In genomic region chr9:136693135-136693489, GRCh38 we compare ENCODE assay signal across 22 cellular contexts. TPM values are rescaled to one million over a fixed set of nuclear protein-coding genes. Genes with fewer than 3 reads are reported as not detected.
DNase-seq lines count a peak whose midpoint lies in the region; ATAC-seq, FAIRE-seq and TF ChIP-seq lines count a peak whose summit lies in the region.
"Had no signal": no experiment of that assay in that cellular context is flagged by ENCODE, and none has a peak within 500 bp of the region (broad histone marks: within the 10 kb centered on the region; RNA-seq: fewer than 3 reads in every experiment).

No MANE protein-coding gene starts in this region.

- FAIRE-seq in K562 (lab: Jason Lieb, UNC): peak; percentile 48
- FAIRE-seq in kidney (lab: Jason Lieb, UNC): no peak
- FAIRE-seq in GM19239 (lab: Jason Lieb, UNC): no peak
- FAIRE-seq: frontal cortex had no signal

- no peaks in the 10 kb centered on the region for H3K9me2 ChIP-seq in HCT116 (ENCODE audit: insufficient read depth)

- H3K36me3 ChIP-seq in HCT116 (ENCODE audit: control insufficient read depth in 1 of 2, insufficient read depth in 2 of 2, low read length in 2 of 2): no peaks in the 10 kb centered on the region
- no peaks in the 10 kb centered on the region for H3K36me3 ChIP-seq in K562 (ENCODE audit: control insufficient read depth, insufficient read depth, low read length)
- no peaks in the 10 kb centered on the region for H3K36me3 ChIP-seq in kidney (ENCODE audit: control insufficient read depth in 1 of 2, insufficient read depth in 2 of 2, low read length in 2 of 2)
- no peaks in the 10 kb centered on the region for H3K36me3 ChIP-seq in gastrocnemius medialis
- H3K36me3 ChIP-seq: ovary, sigmoid colon had no signal

- H3K9ac ChIP-seq in HCT116 (ENCODE audit: low read length) (peak overlapping the region; percentile 74), K562 (ENCODE audit: insufficient read depth in 1 of 2, low read depth in 2 of 2, low read length in 2 of 2) (peak overlapping the region in 1 of 2 experiments; percentile 15; a peak in 1 of 4 replicates), kidney (ENCODE audit: low read length in 2 of 2) (no peak overlapping the region)

- CTCF ChIA-PET in HCT116 (lab: Charles Lee) (interaction anchor here (0.6 to 1.4 kb wide), 14 partner anchors 10 to 336 kb away, joined by 3 to 11 read pairs (median 3); no protein-coding TSS in a partner anchor), K562 (lab: Yijun Ruan, JAX; ENCODE audit: low intra/inter-chr PET ratio) (no interaction called here)

- no peak for ATAC-seq in HCT116
- no peak for ATAC-seq in K562
- no peak for ATAC-seq in gastrocnemius medialis

- TF ChIP-seq POLR2A in HCT116 (IDR thresholded peaks at IDR 0.05; ENCODE audit: borderline replicate concordance, extremely low read depth, insufficient read depth, insufficient read length) (no peak), K562 (conservative IDR thresholded peaks at IDR 0.05) (no peak), gastrocnemius medialis (IDR thresholded peaks at IDR 0.05) (no peak)

- in situ Hi-C loops in K562 (cut with MboI) (no loop called here), gastrocnemius medialis (cut with MboI; ENCODE audit: low sequenced_read_pairs in 4 of 4) (no loop called here)

- RAD21 ChIA-PET in HCT116 (lab: Charles Lee; ENCODE audit: low non-redundant PET in 1 of 2, low total read pairs in 2 of 2, uncharacterized antibody in 2 of 2, unreplicated experiment in 2 of 2): interaction anchor here in 1 of 2 experiments (1.0 kb wide), 1 partner anchor 54 kb away, joined by 4 read pairs; no protein-coding TSS in a partner anchor

- intact Hi-C loops in HCT116 (cut with micrococcal nuclease) (no loop called here), K562 (cut with micrococcal nuclease) (loop anchor here (5.0 kb wide), 2 partner anchors 46 to 206 kb away; no protein-coding TSS in a partner anchor), kidney (cut with DNase I) (no loop called here), gastrocnemius medialis (cut with DNase I; ENCODE audit: low total_unique reads) (loop anchor here (1.0 to 5.0 kb wide), 3 partner anchors 51 to 208 kb away; no protein-coding TSS in a partner anchor)

- peak overlapping the region; percentile 98 for H3K4me2 ChIP-seq in HCT116 (ENCODE audit: low read length)
- no peak overlapping the region for H3K4me2 ChIP-seq in K562 (ENCODE audit: insufficient read depth, low read length)

- no peaks in the 10 kb centered on the region for H3K9me1 ChIP-seq in K562 (ENCODE audit: control insufficient read depth, insufficient read depth, low read length)

- H3K27ac ChIP-seq in HCT116 (ENCODE audit: low read depth, low read length) (peak overlapping the region; percentile 92), K562 (ENCODE audit: extremely low read depth, low read depth, low read length) (no peak overlapping the region), kidney (ENCODE audit: low read depth in 2 of 2, low read length in 2 of 2) (peak overlapping the region; percentile 57 to 80), gastrocnemius medialis (peak overlapping the region in 3 of 4 donors; percentile 20 to 43 (median 37))
- H3K27ac ChIP-seq: ovary, sigmoid colon had no signal

- DNase-seq in HCT116 (ENCODE audit: low read depth, low spot score) (no peak), K562 (ENCODE audit: extremely low read depth in 1 of 4, low spot score in 3 of 4) (no peak), kidney (no peak), gastrocnemius medialis (no peak), RPMI8226 (no peak), COLO668 (lab: John Stamatoyannopoulos, UW; ENCODE audit: unreplicated experiment) (no peak), GM19239 (ENCODE audit: insufficient read length, low spot score) (no peak), T-helper 2 cell (no peak)
- DNase-seq: activated CD4-positive, CD25-positive, alpha-beta regulatory T cell treated with anti-CD3 and anti-CD28 coated beads, Interleukin-2, amount 50 U/mL, for 72 hours; activated T-cell treated with anti-CD3 and anti-CD28 coated beads, Interleukin-2, amount 50 U/mL, for 4 hours; CD4-positive, CD25-positive, alpha-beta regulatory T cell; central memory CD4-positive, alpha-beta T cell; GDM1; H7; naive thymus-derived CD4-positive, alpha-beta T cell; NCI-H187; NCI-H526 treated with DMSO at 0.1 percent for 48 hours; Right ventricle myocardium superior; sigmoid colon had no signal

- WGBS in K562 (ENCODE audit: insufficient coverage, low coverage, missing lambda C conversion rate): 55% methylated on average over 14 of the region's 14 CpGs

- TF ChIP-seq CTCF in HCT116 (IDR thresholded peaks at IDR 0.05 in 2 of 3, conservative IDR thresholded peaks at IDR 0.05 in 1 of 3; ENCODE audit: borderline replicate concordance in 1 of 3, insufficient read depth in 1 of 3, low read depth in 2 of 3, low read length in 2 of 3) (no peak), K562 (IDR thresholded peaks at IDR 0.05 in 2 of 3, conservative IDR thresholded peaks at IDR 0.05 in 1 of 3; ENCODE audit: insufficient read depth in 2 of 3, low read depth in 1 of 3, low read length in 3 of 3) (no peak), kidney (IDR thresholded peaks at IDR 0.05; ENCODE audit: borderline replicate concordance, extremely low read depth, insufficient read depth) (no peak), gastrocnemius medialis (IDR thresholded peaks at IDR 0.05 in 4 of 5, conservative IDR thresholded peaks at IDR 0.05 in 1 of 5) (no peak)

- H3K4me3 ChIP-seq in HCT116 (replicated peaks in 1 of 2; ENCODE audit: low read depth in 1 of 2, low read length in 2 of 2): peak overlapping the region; percentile 31 to 58
- H3K4me3 ChIP-seq in K562: no peak overlapping the region
- no peak overlapping the region for H3K4me3 ChIP-seq in kidney (ENCODE audit: low read length in 2 of 2)
- no peak overlapping the region for H3K4me3 ChIP-seq in gastrocnemius medialis
- H3K4me3 ChIP-seq: ovary, sigmoid colon had no signal

- POLR2A ChIA-PET in HCT116 (lab: Charles Lee) (interaction anchor here (0.6 to 1.1 kb wide), 4 partner anchors 18 to 116 kb away, joined by 3 to 6 read pairs (median 4); no protein-coding TSS in a partner anchor), K562 (lab: Yijun Ruan, JAX) (interaction anchor here (1.9 kb wide), 1 partner anchor 30 kb away, joined by 5 read pairs; no protein-coding TSS in a partner anchor)

- H4K20me1 ChIP-seq in HCT116 (ENCODE audit: insufficient read depth): no peaks in the 10 kb centered on the region
- no peaks in the 10 kb centered on the region for H4K20me1 ChIP-seq in K562 (replicated peaks; ENCODE audit: control insufficient read depth, insufficient read depth, low read length)

- no peaks in the 10 kb centered on the region for H3K9me3 ChIP-seq in HCT116 (ENCODE audit: control insufficient read depth in 1 of 2, insufficient read depth in 1 of 2, low read depth in 1 of 2, low read length in 2 of 2)
- H3K9me3 ChIP-seq in K562 (replicated peaks; ENCODE audit: control insufficient read depth, insufficient read depth, low read depth, low read length): no peaks in the 10 kb centered on the region
- H3K9me3 ChIP-seq in kidney (ENCODE audit: control insufficient read depth in 1 of 2, low read length in 2 of 2): no peaks in the 10 kb centered on the region
- no peaks in the 10 kb centered on the region for H3K9me3 ChIP-seq in gastrocnemius medialis
- H3K9me3 ChIP-seq: ovary, sigmoid colon had no signal

- no peak for TF ChIP-seq EP300 in K562 (IDR thresholded peaks at IDR 0.05; ENCODE audit: low read length)

- TF ChIP-seq RAD21 in HCT116 (IDR thresholded peaks at IDR 0.05; ENCODE audit: low read depth) (no peak), K562 (CRISPR knock-in tag; conservative IDR thresholded peaks at IDR 0.05 in 1 of 2, IDR thresholded peaks at IDR 0.05 in 1 of 2) (no peak)

- H3K79me2 ChIP-seq in HCT116 (ENCODE audit: insufficient read depth, low read length) (no peaks in the 10 kb centered on the region), K562 (ENCODE audit: control insufficient read depth, insufficient read depth, low read length) (no peaks in the 10 kb centered on the region)

- no peaks in the 10 kb centered on the region for H3K27me3 ChIP-seq in HCT116 (ENCODE audit: insufficient read depth, low read length)
- H3K27me3 ChIP-seq in K562 (ENCODE audit: control insufficient read depth in 2 of 2, insufficient read depth in 2 of 2, low read length in 2 of 2): no peaks in the 10 kb centered on the region
- H3K27me3 ChIP-seq in gastrocnemius medialis: peaks cover 0 to 12% (median 2%) of the 10 kb centered on the region in 3 donors
- H3K27me3 ChIP-seq: ovary, sigmoid colon had no signal

- BruUV-seq in HCT116 (replicated peaks; lab: Mats Ljungman, UMichigan) (no TSS peak), K562 (replicated peaks; lab: Mats Ljungman, UMichigan) (no TSS peak)

- H2AFZ ChIP-seq in HCT116 (ENCODE audit: low read depth, low read length, poor library complexity, severe bottlenecking): peak overlapping the region; percentile 64
- H2AFZ ChIP-seq in K562 (ENCODE audit: low read depth, low read length): no peak overlapping the region

- H3K4me1 ChIP-seq in HCT116 (ENCODE audit: control insufficient read depth in 1 of 2, insufficient read depth in 2 of 2, low read length in 2 of 2) (peaks cover 55 to 82% of the 10 kb centered on the region in 2 experiments), K562 (replicated peaks in 1 of 2; ENCODE audit: control insufficient read depth in 2 of 2, insufficient read depth in 2 of 2, low read length in 2 of 2) (peaks cover 9 to 81% of the 10 kb centered on the region in 2 experiments; a peak in 4 of 5 replicates), kidney (ENCODE audit: control insufficient read depth in 1 of 2, insufficient read depth in 1 of 2, low read depth in 1 of 2, low read length in 2 of 2) (peaks cover 25 to 50% of the 10 kb centered on the region in 2 donors), gastrocnemius medialis (peaks cover 28 to 29% of the 10 kb centered on the region in 2 donors)

RNA-seq across cellular contexts. Expression of gene AGPAT2, which starts 5.9 kb away (rescaled TPM):
- total RNA-seq in HCT116 (2021; ENCODE audit: unreplicated experiment) (86.0 TPM), K562 (2014; rRNA removed) (45.5 and 56.5 TPM in 2 replicates), K562 (2014; rRNA removed; fragmentation: Illumina TruSeq; extraction: Trizol) (7.2 and 8.5 TPM in 2 replicates), K562 (2015; rRNA removed; fragmentation: Illumina TruSeq; extraction: Trizol) (27.7 and 31.8 TPM in 2 replicates), K562 (2021) (52.6 and 54.5 TPM in 2 replicates), kidney (83.6 TPM), gastrocnemius medialis (10 to 100 TPM; 19.0 to 77.4 (median 36.0) TPM)
- polyA plus RNA-seq in HCT116 (2012): 84.7 and 91.2 TPM in 2 replicates
- 18.6 and 52.7 TPM in 2 replicates for total RNA-seq in K562 (2011; cell fraction: chromatin; rRNA removed; ENCODE audit: low replicate concordance)
- 77.5 and 84.7 TPM in 2 replicates for total RNA-seq in K562 (2011; cell fraction: nucleolus; rRNA removed)
- total RNA-seq in K562 (2011; cell fraction: nucleoplasm; rRNA removed): 39.6 and 45.3 TPM in 2 replicates
- polyA plus RNA-seq in K562 (2011; rRNA removed) (17.3 and 25.4 TPM in 2 replicates), K562 (2014; fragmentation: Illumina TruSeq; extraction: Trizol) (23.9 and 38.6 TPM in 2 replicates), K562 (2014; fragmentation: Nextera tagmentation; extraction: Ambion mirVana) (under 1 TPM; 0.13 to 0.45 TPM), K562 (2014; rRNA removed) (47.1 and 51.9 TPM in 2 replicates), kidney (ENCODE audit: insufficient read depth, low read depth, low replicate concordance) (73.4 TPM)
- polyA plus RNA-seq in K562 (2011; cell fraction: cytosol; rRNA removed): 37.8 and 64.3 TPM in 2 replicates
- polyA plus RNA-seq in K562 (2011; cell fraction: nucleus; rRNA removed): 26.1 and 33.3 TPM in 2 replicates
- 34.3 and 52.5 TPM in 2 replicates for polyA plus RNA-seq in K562 (2012)
- 10.0 and 12.2 TPM in 2 replicates for polyA minus RNA-seq in K562 (2011; rRNA and poly(A)+ RNA removed)
- 19.5 and 23.0 TPM in 2 replicates for polyA minus RNA-seq in K562 (2011; cell fraction: cytosol; rRNA and poly(A)+ RNA removed)
- 21.4 and 30.0 TPM in 2 replicates for polyA minus RNA-seq in K562 (2011; cell fraction: nucleus; rRNA and poly(A)+ RNA removed)

RNA-seq across cellular contexts. Expression of gene DIPK1B, which starts 19.3 kb away (rescaled TPM):
- 15.6 TPM for total RNA-seq in HCT116 (2021; ENCODE audit: unreplicated experiment)
- polyA plus RNA-seq in HCT116 (2012): 13.9 and 14.7 TPM in 2 replicates
- 11.8 and 45.1 TPM in 2 replicates for total RNA-seq in K562 (2011; cell fraction: chromatin; rRNA removed; ENCODE audit: low replicate concordance)
- total RNA-seq in K562 (2011; cell fraction: nucleolus; rRNA removed): 39.9 and 47.9 TPM in 2 replicates
- total RNA-seq in K562 (2011; cell fraction: nucleoplasm; rRNA removed): 25.8 and 26.4 TPM in 2 replicates
- total RNA-seq in K562 (2014; rRNA removed): 22.3 and 25.2 TPM in 2 replicates
- total RNA-seq in K562 (2014; rRNA removed; fragmentation: Illumina TruSeq; extraction: Trizol): 2.8 TPM in 2 replicates
- 5.9 and 7.4 TPM in 2 replicates for total RNA-seq in K562 (2015; rRNA removed; fragmentation: Illumina TruSeq; extraction: Trizol)
- total RNA-seq in K562 (2021): 20.4 TPM in 2 replicates
- polyA plus RNA-seq in K562 (2011; rRNA removed): 11.4 and 20.2 TPM in 2 replicates
- 26.7 and 64.0 TPM in 2 replicates for polyA plus RNA-seq in K562 (2011; cell fraction: cytosol; rRNA removed)
- 41.8 and 57.7 TPM in 2 replicates for polyA plus RNA-seq in K562 (2011; cell fraction: nucleus; rRNA removed)
- polyA plus RNA-seq in K562 (2012): 9.0 and 14.4 TPM in 2 replicates
- 4.2 and 6.8 TPM in 2 replicates for polyA plus RNA-seq in K562 (2014; fragmentation: Illumina TruSeq; extraction: Trizol)
- under 1 TPM; 0.08 to 0.21 TPM for polyA plus RNA-seq in K562 (2014; fragmentation: Nextera tagmentation; extraction: Ambion mirVana)
- 20.5 and 21.2 TPM in 2 replicates for polyA plus RNA-seq in K562 (2014; rRNA removed)
- polyA minus RNA-seq in K562 (2011; rRNA and poly(A)+ RNA removed): 3.7 and 4.5 TPM in 2 replicates
- polyA minus RNA-seq in K562 (2011; cell fraction: cytosol; rRNA and poly(A)+ RNA removed): 13.1 and 14.0 TPM in 2 replicates
- 9.0 and 9.8 TPM in 2 replicates for polyA minus RNA-seq in K562 (2011; cell fraction: nucleus; rRNA and poly(A)+ RNA removed)
- total RNA-seq in kidney: 7.5 TPM
- polyA plus RNA-seq in kidney (ENCODE audit: insufficient read depth, low read depth, low replicate concordance): 22.6 TPM
- 1 to 10 TPM; 1.8 to 4.6 (median 3.8) TPM for total RNA-seq in gastrocnemius medialis

RNA-seq across cellular contexts. Expression of gene EGFL7, which starts 30.4 kb away (rescaled TPM):
- total RNA-seq in HCT116 (2021; ENCODE audit: unreplicated experiment): 82.0 TPM
- polyA plus RNA-seq in HCT116 (2012): 87.5 and 89.7 TPM in 2 replicates
- total RNA-seq in K562 (2011; cell fraction: chromatin; rRNA removed; ENCODE audit: low replicate concordance): 149 and 838 TPM in 2 replicates
- 1,169 and 1,462 TPM in 2 replicates for total RNA-seq in K562 (2011; cell fraction: nucleolus; rRNA removed)
- total RNA-seq in K562 (2011; cell fraction: nucleoplasm; rRNA removed): 493 and 520 TPM in 2 replicates
- 217 and 294 TPM in 2 replicates for total RNA-seq in K562 (2014; rRNA removed)
- total RNA-seq in K562 (2014; rRNA removed; fragmentation: Illumina TruSeq; extraction: Trizol): 6.6 and 10.2 TPM in 2 replicates
- 55.3 and 55.5 TPM in 2 replicates for total RNA-seq in K562 (2015; rRNA removed; fragmentation: Illumina TruSeq; extraction: Trizol)
- total RNA-seq in K562 (2021): 213 and 225 TPM in 2 replicates
- 220 and 305 TPM in 2 replicates for polyA plus RNA-seq in K562 (2011; rRNA removed)
- polyA plus RNA-seq in K562 (2011; cell fraction: cytosol; rRNA removed): 390 and 1,175 TPM in 2 replicates
- 1,734 and 4,262 TPM in 2 replicates for polyA plus RNA-seq in K562 (2011; cell fraction: nucleus; rRNA removed)
- 148 and 194 TPM in 2 replicates for polyA plus RNA-seq in K562 (2012)
- polyA plus RNA-seq in K562 (2014; fragmentation: Illumina TruSeq; extraction: Trizol): 16.3 and 110 TPM in 2 replicates
- polyA plus RNA-seq in K562 (2014; fragmentation: Nextera tagmentation; extraction: Ambion mirVana): 10 to 100 TPM in 1 of 2 experiments, 1 to 10 TPM in 1; 1.5 to 10.9 TPM
- 286 and 294 TPM in 2 replicates for polyA plus RNA-seq in K562 (2014; rRNA removed)
- 33.5 and 52.0 TPM in 2 replicates for polyA minus RNA-seq in K562 (2011; rRNA and poly(A)+ RNA removed)
- polyA minus RNA-seq in K562 (2011; cell fraction: cytosol; rRNA and poly(A)+ RNA removed): 222 and 294 TPM in 2 replicates
- polyA minus RNA-seq in K562 (2011; cell fraction: nucleus; rRNA and poly(A)+ RNA removed): 630 and 998 TPM in 2 replicates
- total RNA-seq in kidney: 140 TPM
- polyA plus RNA-seq in kidney (ENCODE audit: insufficient read depth, low read depth, low replicate concordance): 137 TPM
- total RNA-seq in gastrocnemius medialis: 10 to 100 TPM; 37.4 to 74.7 (median 49.0) TPM
- polyA plus RNA-seq: CD4-positive, CD25-positive, alpha-beta regulatory T cell; naive thymus-derived CD4-positive, alpha-beta T cell had no signal

RNA-seq across cellular contexts. Expression of gene LCN10, which starts 49.6 kb away (rescaled TPM):
- total RNA-seq in HCT116 (2021; ENCODE audit: unreplicated experiment): not detected
- 0.07 TPM in 1 of 2 replicates, not detected in the other for polyA plus RNA-seq in HCT116 (2012)
- 0.44 TPM in 1 of 2 replicates, not detected in the other for total RNA-seq in K562 (2011; cell fraction: chromatin; rRNA removed; ENCODE audit: low replicate concordance)
- total RNA-seq in K562 (2011; cell fraction: nucleolus; rRNA removed): 0.17 and 0.26 TPM in 2 replicates
- total RNA-seq in K562 (2011; cell fraction: nucleoplasm; rRNA removed): 0.44 TPM in 1 of 2 replicates, not detected in the other
- total RNA-seq in K562 (2014; rRNA removed): 0.12 TPM in 1 of 2 replicates, not detected in the other
- not detected in 2 replicates for total RNA-seq in K562 (2014; rRNA removed; fragmentation: Illumina TruSeq; extraction: Trizol)
- 0.11 TPM in 1 of 2 replicates, not detected in the other for total RNA-seq in K562 (2015; rRNA removed; fragmentation: Illumina TruSeq; extraction: Trizol)
- total RNA-seq in K562 (2021): 0.29 TPM in 1 of 2 replicates, not detected in the other
- polyA plus RNA-seq in K562 (2011; rRNA removed): 0.11 and 0.14 TPM in 2 replicates
- 0.35 and 0.42 TPM in 2 replicates for polyA plus RNA-seq in K562 (2011; cell fraction: cytosol; rRNA removed)
- polyA plus RNA-seq in K562 (2011; cell fraction: nucleus; rRNA removed): 0.10 and 1.1 TPM in 2 replicates
- 0.14 TPM in 1 of 2 replicates, not detected in the other for polyA plus RNA-seq in K562 (2012)
- polyA plus RNA-seq in K562 (2014; fragmentation: Illumina TruSeq; extraction: Trizol): 0.11 and 0.21 TPM in 2 replicates
- polyA plus RNA-seq in K562 (2014; fragmentation: Nextera tagmentation; extraction: Ambion mirVana): under 1 TPM in 1 of 2 experiments, not detected in 1; 0.10 TPM
- 0.16 TPM in 1 of 2 replicates, not detected in the other for polyA plus RNA-seq in K562 (2014; rRNA removed)
- polyA minus RNA-seq in K562 (2011; rRNA and poly(A)+ RNA removed): 0.14 TPM in 1 of 2 replicates, not detected in the other
- not detected in 2 replicates for polyA minus RNA-seq in K562 (2011; cell fraction: cytosol; rRNA and poly(A)+ RNA removed)
- polyA minus RNA-seq in K562 (2011; cell fraction: nucleus; rRNA and poly(A)+ RNA removed): 0.40 TPM in 1 of 2 replicates, not detected in the other
- 8.4 TPM for total RNA-seq in kidney
- 3.9 TPM for polyA plus RNA-seq in kidney (ENCODE audit: insufficient read depth, low read depth, low replicate concordance)
- 1 to 10 TPM in 3 of 4 donors, under 1 TPM in 1; 0.61 to 4.7 (median 1.6) TPM for total RNA-seq in gastrocnemius medialis
- total RNA-seq: frontal cortex, temporal lobe had no signal

RNA-seq across cellular contexts. Expression of gene LCN6, which starts 55.2 kb away (rescaled TPM):
- total RNA-seq in HCT116 (2021; ENCODE audit: unreplicated experiment) (not detected), K562 (2014; rRNA removed) (0.45 and 0.57 TPM in 2 replicates), K562 (2014; rRNA removed; fragmentation: Illumina TruSeq; extraction: Trizol) (0.33 TPM in 1 of 2 replicates, not detected in the other), K562 (2015; rRNA removed; fragmentation: Illumina TruSeq; extraction: Trizol) (not detected in 2 replicates), K562 (2021) (not detected in 2 replicates), kidney (16.0 TPM), gastrocnemius medialis (10 to 100 TPM in 1 of 4 donors, 1 to 10 TPM in 3; 2.1 to 11.7 (median 3.7) TPM)
- polyA plus RNA-seq in HCT116 (2012): not detected in 2 replicates
- total RNA-seq in K562 (2011; cell fraction: chromatin; rRNA removed; ENCODE audit: low replicate concordance): 0.86 TPM in 1 of 2 replicates, not detected in the other
- total RNA-seq in K562 (2011; cell fraction: nucleolus; rRNA removed): 0.67 and 1.6 TPM in 2 replicates
- 0.81 TPM in 1 of 2 replicates, not detected in the other for total RNA-seq in K562 (2011; cell fraction: nucleoplasm; rRNA removed)
- polyA plus RNA-seq in K562 (2011; rRNA removed) (0.42 TPM in 1 of 2 replicates, not detected in the other), K562 (2014; fragmentation: Illumina TruSeq; extraction: Trizol) (not detected in 2 replicates), K562 (2014; fragmentation: Nextera tagmentation; extraction: Ambion mirVana) (under 1 TPM in 1 of 2 experiments, not detected in 1; 0.10 TPM), K562 (2014; rRNA removed) (2.2 TPM in 1 of 2 replicates, not detected in the other), kidney (ENCODE audit: insufficient read depth, low read depth, low replicate concordance) (not detected)
- 0.98 TPM in 1 of 2 replicates, not detected in the other for polyA plus RNA-seq in K562 (2011; cell fraction: cytosol; rRNA removed)
- 4.3 TPM in 1 of 2 replicates, not detected in the other for polyA plus RNA-seq in K562 (2011; cell fraction: nucleus; rRNA removed)
- 0.12 TPM in 1 of 2 replicates, not detected in the other for polyA plus RNA-seq in K562 (2012)
- not detected in 2 replicates for polyA minus RNA-seq in K562 (2011; rRNA and poly(A)+ RNA removed)
- polyA minus RNA-seq in K562 (2011; cell fraction: cytosol; rRNA and poly(A)+ RNA removed): not detected in 2 replicates
- not detected in 2 replicates for polyA minus RNA-seq in K562 (2011; cell fraction: nucleus; rRNA and poly(A)+ RNA removed)
- total RNA-seq: activated T-cell treated with anti-CD3 and anti-CD28 coated beads, Interleukin-2, amount 50 U/mL, for 4 hours; CD4-positive, CD25-positive, alpha-beta regulatory T cell; frontal cortex; H7; naive thymus-derived CD4-positive, alpha-beta T cell; temporal lobe had no signal
- polyA plus RNA-seq: CD4-positive, CD25-positive, alpha-beta regulatory T cell; naive thymus-derived CD4-positive, alpha-beta T cell had no signal

Comparison
In these comparisons a context has a peak if more than half of its experiments do, and no peak if none do; other contexts are left out.
1. H3K4me3 ChIP-seq: peak in HCT116 (2 of 2); none in K562 (single experiment), kidney (0 of 2) and gastrocnemius medialis (0 of 4).
2. intact Hi-C loops: an anchor here in K562 (5.0 kb wide) and gastrocnemius medialis (1.0 to 5.0 kb wide); none called in HCT116 and kidney.